In genomic region chr5:123579410-123579809, GRCh38 we compare ENCODE assay signal across 2 cellular contexts.
TF ChIP-seq lines count a peak whose summit lies in the region.

No MANE protein-coding gene starts in this region.

TF ChIP-seq in K562, 482 proteins besides CTCF, POLR2A, EP300 and RAD21 (continued from another document):
- TF ChIP-seq POLR2AphosphoS2 (IDR thresholded peaks at IDR 0.05; ENCODE audit: low read length), result no peak
- TF ChIP-seq CHD7 (IDR thresholded peaks at IDR 0.05; ENCODE audit: low read depth, low read length), result no peak

TF ChIP-seq in endothelial cell of umbilical vein, 7 proteins besides CTCF, POLR2A, EP300 and RAD21 (continued from another document):
- TF ChIP-seq GATA2 (IDR thresholded peaks at IDR 0.05; ENCODE audit: insufficient read depth, insufficient read length, low read depth, low read length) (no peak), EZH2 (IDR thresholded peaks at IDR 0.05; ENCODE audit: borderline replicate concordance, low read depth, low read length, severe bottlenecking) (no peak), POLR2AphosphoS5 (IDR thresholded peaks at IDR 0.05; ENCODE audit: insufficient read depth, low read depth, low read length) (no peak)
TF ChIP-seq in endothelial cell of umbilical vein: peak in this region for 0.
